Comparison of ENCODE assay signal across 14 cellular contexts in the genomic region with DNA sequence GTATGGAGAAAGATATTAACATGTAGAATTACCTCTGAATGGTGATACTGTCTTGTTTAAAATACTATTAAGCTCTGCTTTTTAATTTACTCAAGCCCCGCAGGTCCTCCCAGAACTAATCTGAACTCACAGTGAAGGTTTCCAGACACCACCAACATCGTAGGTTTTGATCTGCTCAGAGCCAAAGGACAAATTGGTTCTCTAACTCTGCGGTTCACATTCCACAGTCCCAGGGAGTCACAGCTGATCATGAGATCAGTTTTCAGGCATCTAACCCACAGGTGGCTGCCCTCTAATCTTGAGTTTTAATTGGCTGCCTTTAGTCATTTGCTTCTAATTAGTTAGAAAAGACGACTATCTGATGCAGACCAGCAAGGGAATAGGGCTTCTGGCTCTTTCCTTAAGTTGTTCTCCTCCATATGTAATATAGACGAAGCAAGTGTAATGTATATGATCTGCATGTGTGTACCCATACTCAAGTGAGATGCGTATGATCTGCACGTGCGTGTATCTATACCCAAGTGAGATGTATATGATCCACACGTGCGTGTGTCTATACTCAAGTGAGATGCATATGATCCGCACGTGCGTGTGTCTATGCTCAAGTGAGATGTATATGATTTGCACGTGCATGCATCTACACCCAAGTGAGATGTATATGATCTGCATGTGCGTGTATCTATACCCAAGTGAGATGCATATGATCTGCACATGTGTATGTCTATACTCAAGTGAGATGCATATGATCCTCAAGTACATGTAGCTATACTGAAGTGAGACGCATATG.
A peak's percentile ranks its signal among the peaks of the same experiment; 100 is the strongest.
DNase-seq lines count a peak whose midpoint lies in the region; ATAC-seq, FAIRE-seq and TF ChIP-seq lines count a peak whose summit lies in the region.
"Had no signal": no experiment of that assay in that cellular context is flagged by ENCODE, and none has a peak within 500 bp of the region (broad histone marks: within the 10 kb centered on the region; RNA-seq: fewer than 3 reads in every experiment).

No MANE protein-coding gene starts in this region.

- H3K36me3 Mint-ChIP-seq in stimulated activated effector memory CD8-positive, alpha-beta T cell treated with anti-CD3 and anti-CD28 coated beads, Interleukin-12 subunit alpha, Interleukin-12 subunit beta, amount 100 ng/mL, for 72 hours: no peaks in the 10 kb centered on the region
- H3K36me3 Mint-ChIP-seq in CD14-positive monocyte: no peaks in the 10 kb centered on the region

- H3K27ac Mint-ChIP-seq in stimulated activated effector memory CD8-positive, alpha-beta T cell treated with anti-CD3 and anti-CD28 coated beads, Interleukin-12 subunit alpha, Interleukin-12 subunit beta, amount 100 ng/mL, for 72 hours: no peak overlapping the region
- H3K27ac Mint-ChIP-seq in CD14-positive monocyte: no peak overlapping the region

- H3K4me1 Mint-ChIP-seq in stimulated activated effector memory CD8-positive, alpha-beta T cell treated with anti-CD3 and anti-CD28 coated beads, Interleukin-12 subunit alpha, Interleukin-12 subunit beta, amount 100 ng/mL, for 72 hours: no peaks in the 10 kb centered on the region
- no peaks in the 10 kb centered on the region for H3K4me1 Mint-ChIP-seq in CD14-positive monocyte

- H3K27me3 ChIP-seq in colonic mucosa: no peaks in the 10 kb centered on the region

- no peak overlapping the region for H3K4me3 ChIP-seq in colonic mucosa
- H3K4me3 ChIP-seq: A549, GM23248 had no signal

- H3K36me3 ChIP-seq in colonic mucosa: no peaks in the 10 kb centered on the region

- intact Hi-C loops in colonic mucosa (cut with DNase I): no loop called here
- intact Hi-C loops in CD14-positive monocyte (cut with micrococcal nuclease): loop anchor here (5.0 to 10.0 kb wide), 2 partner anchors 165 to 297 kb away; no protein-coding TSS in a partner anchor

- H3K9me3 ChIP-seq in colonic mucosa: no peaks in the 10 kb centered on the region

- no peaks in the 10 kb centered on the region for H3K9me3 Mint-ChIP-seq in stimulated activated effector memory CD8-positive, alpha-beta T cell treated with anti-CD3 and anti-CD28 coated beads, Interleukin-12 subunit alpha, Interleukin-12 subunit beta, amount 100 ng/mL, for 72 hours
- peaks cover 0 to 2% (median 0%) of the 10 kb centered on the region in 7 donors for H3K9me3 Mint-ChIP-seq in CD14-positive monocyte

- peak; percentile 86 for FAIRE-seq in HTR-8/SVneo (lab: Jason Lieb, UNC)
- FAIRE-seq: A549, GM12891, H54 had no signal

- H3K4me3 Mint-ChIP-seq in stimulated activated effector memory CD8-positive, alpha-beta T cell treated with anti-CD3 and anti-CD28 coated beads, Interleukin-12 subunit alpha, Interleukin-12 subunit beta, amount 100 ng/mL, for 72 hours: no peak overlapping the region
- no peak overlapping the region for H3K4me3 Mint-ChIP-seq in CD14-positive monocyte

- TF ChIP-seq CTCF in VCaP (conservative IDR thresholded peaks at IDR 0.05): no peak
- no peak for TF ChIP-seq CTCF in colonic mucosa (IDR thresholded peaks at IDR 0.05)
- TF ChIP-seq CTCF in CD14-positive monocyte (IDR thresholded peaks at IDR 0.05): no peak

- H3K4me1 ChIP-seq in colonic mucosa: no peaks in the 10 kb centered on the region
- H3K4me1 ChIP-seq: A549 had no signal

- peak overlapping the region; percentile 98; the same call in 1 of the 2 replicates for H3K27ac ChIP-seq in VCaP
- no peak overlapping the region for H3K27ac ChIP-seq in colonic mucosa
- H3K27ac ChIP-seq: A549, GM23248 had no signal

- ATAC-seq in stimulated activated effector memory CD8-positive, alpha-beta T cell treated with anti-CD3 and anti-CD28 coated beads, Interleukin-12 subunit alpha, Interleukin-12 subunit beta, amount 100 ng/mL, for 72 hours: peak; percentile 22
- ATAC-seq: A549, HCT116 had no signal

- H3K9ac ChIP-seq in colonic mucosa (ENCODE audit: low read depth in 2 of 2, low read length in 2 of 2): no peak overlapping the region
- H3K9ac ChIP-seq: GM23248 had no signal

- H3K27me3 Mint-ChIP-seq in CD14-positive monocyte (ENCODE audit: low read depth in 3 of 3): peaks cover 0 to 3% (median 0%) of the 10 kb centered on the region in 3 donors

- DNase-seq in HTR-8/SVneo (ENCODE audit: insufficient read length, low spot score) (no peak), islet precursor cell (peak; percentile 75), colonic mucosa (no peak), CD14-positive monocyte (ENCODE audit: low spot score) (no peak), amygdala (lab: John Stamatoyannopoulos, UW) (no peak)
- no peak for DNase-seq in stimulated activated effector memory CD8-positive, alpha-beta T cell treated with anti-CD3 and anti-CD28 coated beads, Interleukin-12 subunit alpha, Interleukin-12 subunit beta, amount 100 ng/mL, for 72 hours (ENCODE audit: low spot score in 2 of 2)
- no peak for DNase-seq in activated CD4-positive, alpha-beta T cell treated with anti-CD3 and anti-CD28 coated beads, Interleukin-2, amount 50 U/mL, for 1 hour
- DNase-seq: DMS53, GM23248 had no signal
